27 cellular contexts compared by ENCODE assay signal in the genomic region with DNA sequence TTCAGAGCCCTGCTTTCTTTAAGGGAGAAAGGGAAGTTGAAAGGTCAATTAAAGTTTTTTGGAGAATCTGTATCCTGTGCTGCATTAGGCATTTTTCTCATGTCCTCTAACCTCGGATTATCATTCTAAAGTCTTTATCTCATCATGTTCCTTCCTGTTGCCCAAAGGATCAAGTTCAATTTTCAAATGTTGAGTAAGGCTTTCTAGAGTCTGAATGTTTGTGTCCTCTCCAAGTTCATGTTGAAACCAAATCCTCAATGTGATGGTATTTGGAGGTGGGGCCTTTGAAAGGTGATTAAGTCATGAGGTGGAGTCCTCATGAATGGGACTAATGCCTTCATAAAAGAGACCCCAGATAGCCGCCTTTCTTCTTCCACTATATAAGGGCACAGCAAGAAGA. TPM values are rescaled to one million over a fixed set of nuclear protein-coding genes. Genes with fewer than 3 reads are reported as not detected.
DNase-seq lines count a peak whose midpoint lies in the region.
"Had no signal": no experiment of that assay in that cellular context is flagged by ENCODE, and none has a peak within 500 bp of the region (broad histone marks: within the 10 kb centered on the region; RNA-seq: fewer than 3 reads in every experiment).

No MANE protein-coding gene starts in this region.

- no peak overlapping the region for H3K4me2 ChIP-seq in Karpas-422 (ENCODE audit: low read depth, low read length, poor library complexity, severe bottlenecking)
- H3K4me2 ChIP-seq: BLaER1 treated with 17β-estradiol and CSF1 and Interleukin-3, amounts not matched to agents 10 nM and 100 nM; GM23338; KMS-11 had no signal

- DNase-seq in EH (ENCODE audit: low read depth) = peak; percentile 44
- peak; percentile 71 for DNase-seq in amniotic epithelial cell (ENCODE audit: low read depth)
- peak; percentile 18 for DNase-seq in fibroblast of gingiva (ENCODE audit: low read depth)
- peak; percentile 66 for DNase-seq in iris pigment epithelial cell (ENCODE audit: low read depth)
- DNase-seq in CD1c-positive myeloid dendritic cell (ENCODE audit: extremely low spot score) = no peak
- DNase-seq in RKO (ENCODE audit: low spot score) = no peak
- no peak for DNase-seq in kidney tubule cell (ENCODE audit: low spot score)
- no peak for DNase-seq in Karpas-422
- DNase-seq: AML-193; CD4-positive, alpha-beta memory T cell; COR-L47; DMS53; H9; HFFc6; NCI-H1092 treated with DMSO at 0.1 percent for 48 hours; NCI-H1436; NCI-H187; NCI-H2081 treated with DMSO at 0.1 percent for 48 hours; NCI-H2171; NCI-H524 treated with DMSO at 0.1 percent for 48 hours; NCI-H774; NK-92 treated with Interleukin-12 subunit alpha and Interleukin-12 subunit beta, amount 100 ng/mL, for 24 hours; PC-3 had no signal

- no peaks in the 10 kb centered on the region for H3K79me2 ChIP-seq in Karpas-422 (ENCODE audit: low read length)

- H2AFZ ChIP-seq in Karpas-422 (ENCODE audit: low read length) = no peak overlapping the region
- H2AFZ ChIP-seq: GM23338 had no signal

- no peaks in the 10 kb centered on the region for H4K20me1 ChIP-seq in Karpas-422 (ENCODE audit: insufficient read depth, low read depth, low read length)
- H4K20me1 ChIP-seq: BLaER1 treated with 17β-estradiol and CSF1 and Interleukin-3, amounts not matched to agents 10 nM and 100 nM had no signal

- no peaks in the 10 kb centered on the region for H3K4me1 ChIP-seq in Karpas-422 (ENCODE audit: low read length)

- H3K9ac ChIP-seq in Karpas-422 (ENCODE audit: low read length) = no peak overlapping the region
- H3K9ac ChIP-seq: BLaER1 treated with 17β-estradiol and CSF1 and Interleukin-3, amounts not matched to agents 10 nM and 100 nM; KMS-11 had no signal

- H3K9me3 ChIP-seq in Karpas-422 (ENCODE audit: low read length) = no peaks in the 10 kb centered on the region

- H3K36me3 ChIP-seq in Karpas-422 (ENCODE audit: insufficient read depth, low read length) = no peaks in the 10 kb centered on the region
- H3K36me3 ChIP-seq: BLaER1 treated with 17β-estradiol and CSF1 and Interleukin-3, amounts not matched to agents 10 nM and 100 nM had no signal

- H3K27me3 ChIP-seq in Karpas-422 (ENCODE audit: low read length) = no peaks in the 10 kb centered on the region

- H3K4me3 ChIP-seq in Karpas-422 (ENCODE audit: low read length) = no peak overlapping the region
- H3K4me3 ChIP-seq: BLaER1 treated with 17β-estradiol and CSF1 and Interleukin-3, amounts not matched to agents 10 nM and 100 nM; GM12878; GM23338 had no signal

- H3K27ac ChIP-seq in Karpas-422 (ENCODE audit: low read length) = no peak overlapping the region
- H3K27ac ChIP-seq: BLaER1 treated with 17β-estradiol and CSF1 and Interleukin-3, amounts not matched to agents 10 nM and 100 nM; KMS-11 had no signal

- no peaks in the 10 kb centered on the region for H3K9me2 ChIP-seq in Karpas-422 (replicated peaks; ENCODE audit: insufficient read depth, low read length)

RNA-seq across cellular contexts. Expression of gene TNC, which starts 20.2 kb away (rescaled TPM):
- 0.36 and 0.60 TPM in 2 replicates for total RNA-seq in Karpas-422 (2014; rRNA removed; shearing (Covaris generic); ENCODE audit: low replicate concordance)
- total RNA-seq: CD4-positive, alpha-beta memory T cell had no signal

Comparison
In these comparisons a context has a peak if more than half of its experiments do, and no peak if none do; other contexts are left out.
1. DNase-seq: peak in EH (single experiment), amniotic epithelial cell (single experiment), fibroblast of gingiva (single experiment) and iris pigment epithelial cell (single experiment); none in CD1c-positive myeloid dendritic cell (single experiment), RKO (single experiment), kidney tubule cell (single experiment) and Karpas-422 (single experiment).